ENCODE assay signal across 13 cellular contexts in the genomic region with DNA sequence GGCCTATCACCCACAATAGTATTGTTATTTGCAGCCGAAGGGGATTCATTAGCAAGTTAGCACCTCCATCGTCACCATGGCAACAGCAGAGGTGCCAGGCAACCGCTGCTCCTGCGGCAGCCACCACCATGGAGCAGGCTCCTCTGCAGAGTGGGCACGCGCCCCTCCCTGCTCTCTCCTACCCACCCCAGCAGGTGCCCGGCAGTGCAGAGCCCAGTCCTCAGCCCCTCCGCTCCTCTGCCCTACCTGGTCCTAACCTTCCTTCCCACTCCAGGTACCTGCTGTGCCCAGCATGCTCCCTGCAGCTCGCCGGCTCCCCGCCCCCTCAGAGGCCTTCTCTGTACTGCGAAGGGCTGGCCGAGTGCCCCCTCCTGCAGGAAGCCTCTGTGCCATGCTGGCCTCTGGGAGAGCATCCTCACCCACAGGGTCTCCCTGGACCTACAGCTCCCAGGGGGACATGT. TPM values are rescaled to one million over a fixed set of nuclear protein-coding genes. Genes with fewer than 3 reads are reported as not detected.
A peak's percentile ranks its signal among the peaks of the same experiment; 100 is the strongest.
DNase-seq lines count a peak whose midpoint lies in the region; ATAC-seq and TF ChIP-seq lines count a peak whose summit lies in the region.
"Had no signal": no experiment of that assay in that cellular context is flagged by ENCODE, and none has a peak within 500 bp of the region (broad histone marks: within the 10 kb centered on the region; RNA-seq: fewer than 3 reads in every experiment).

No MANE protein-coding gene starts in this region.

- no peaks in the 10 kb centered on the region for H4K20me1 ChIP-seq in OCI-LY7 (ENCODE audit: insufficient read depth, low read length)

- H3K4me3 ChIP-seq in heart left ventricle = no peak overlapping the region
- H3K4me3 ChIP-seq in heart right ventricle = no peak overlapping the region
- H3K4me3 ChIP-seq in OCI-LY7 (ENCODE audit: low read depth, low read length, poor library complexity, severe bottlenecking) = no peak overlapping the region
- H3K4me3 ChIP-seq: adrenal gland, PC-9, tibial artery had no signal

- TF ChIP-seq POLR2A in heart left ventricle (IDR thresholded peaks at IDR 0.05) = no peak

- intact Hi-C loops in heart left ventricle (cut with DNase I) (no loop called here), heart right ventricle (cut with DNase I) (no loop called here), OCI-LY7 (cut with micrococcal nuclease; ENCODE audit: unreplicated experiment) (no loop called here)

- peaks cover 0 to 15% (median 0%) of the 10 kb centered on the region in 9 donors for H3K27me3 ChIP-seq in heart left ventricle
- peaks cover 0 to 33% (median 0%) of the 10 kb centered on the region in 7 donors for H3K27me3 ChIP-seq in heart right ventricle
- H3K27me3 ChIP-seq: tibial artery had no signal

- 30 to 63% (median 58%) methylated on average over 2 to 13 of the region's 13 CpGs for WGBS in heart left ventricle, 4 donors
- 58 to 70% methylated on average over 13 of the region's 13 CpGs for WGBS in heart right ventricle, 2 donors

- peak overlapping the region in 1 of 12 donors; percentile 82 for H3K27ac ChIP-seq in heart left ventricle
- H3K27ac ChIP-seq in heart right ventricle = no peak overlapping the region
- H3K27ac ChIP-seq in OCI-LY7 (ENCODE audit: low read depth, low read length, poor library complexity, severe bottlenecking) = no peak overlapping the region
- H3K27ac ChIP-seq: adrenal gland, PC-9 had no signal

- no peaks in the 10 kb centered on the region for H3K79me2 ChIP-seq in OCI-LY7 (ENCODE audit: insufficient read depth, low read depth, low read length)

- no peaks in the 10 kb centered on the region for H3K9me3 Mint-ChIP-seq in osteocyte (ENCODE audit: unreplicated experiment)
- H3K9me3 Mint-ChIP-seq in type B pancreatic cell = no peaks in the 10 kb centered on the region
- H3K9me3 Mint-ChIP-seq in stimulated activated memory B cell treated with anti-CD40 and anti-IgM and Interleukin-4, amounts not matched to agents 10 μg/mL and 1 μg/mL and 100 μg/mL, for 72 hours = no peaks in the 10 kb centered on the region

- peak in 3 of 5 donors; percentile 10 to 58 (median 26) for DNase-seq in heart left ventricle
- no peak for DNase-seq in heart right ventricle
- DNase-seq in OCI-LY7 (ENCODE audit: low spot score) = peak; percentile 18
- DNase-seq in iPS-NIHi11 (ENCODE audit: low spot score) = peak; percentile 63
- DNase-seq in osteocyte (ENCODE audit: extremely low spot score, unreplicated experiment) = no peak
- no peak for DNase-seq in OCI-M1 (lab: John Stamatoyannopoulos, UW)
- DNase-seq in type B pancreatic cell (ENCODE audit: extremely low spot score, unreplicated experiment) = no peak
- DNase-seq: PC-9 had no signal

- CTCF ChIA-PET in OCI-LY7 (lab: Charles Lee; ENCODE audit: unreplicated experiment) = no interaction called here

- POLR2A ChIA-PET in OCI-LY7 (lab: Charles Lee) = no interaction called here

- H2AFZ ChIP-seq in OCI-LY7 (ENCODE audit: low read length) = no peak overlapping the region
- H2AFZ ChIP-seq: PC-9 had no signal

- H3K27ac Mint-ChIP-seq in osteocyte (ENCODE audit: unreplicated experiment) = no peak overlapping the region
- no peak overlapping the region for H3K27ac Mint-ChIP-seq in type B pancreatic cell
- no peak overlapping the region for H3K27ac Mint-ChIP-seq in stimulated activated memory B cell treated with anti-CD40 and anti-IgM and Interleukin-4, amounts not matched to agents 10 μg/mL and 1 μg/mL and 100 μg/mL, for 72 hours

- TF ChIP-seq CTCF in heart left ventricle (IDR thresholded peaks at IDR 0.05) (no peak), heart right ventricle (IDR thresholded peaks at IDR 0.05) (no peak), OCI-LY7 (conservative IDR thresholded peaks at IDR 0.05; ENCODE audit: low read length) (no peak), osteocyte (IDR thresholded peaks at IDR 0.05) (no peak), type B pancreatic cell (conservative IDR thresholded peaks at IDR 0.05) (no peak)

- H3K4me3 Mint-ChIP-seq in osteocyte (ENCODE audit: unreplicated experiment) (no peak overlapping the region), type B pancreatic cell (no peak overlapping the region)
- H3K4me3 Mint-ChIP-seq in stimulated activated memory B cell treated with anti-CD40 and anti-IgM and Interleukin-4, amounts not matched to agents 10 μg/mL and 1 μg/mL and 100 μg/mL, for 72 hours = no peak overlapping the region

- peaks cover 0 to 83% (median 37%) of the 10 kb centered on the region in 12 donors for H3K4me1 ChIP-seq in heart left ventricle
- peaks cover 10 to 87% (median 61%) of the 10 kb centered on the region in 9 donors for H3K4me1 ChIP-seq in heart right ventricle
- H3K4me1 ChIP-seq in OCI-LY7 (ENCODE audit: insufficient read depth, low read length, poor library complexity, severe bottlenecking) = peaks cover 6% of the 10 kb centered on the region

- ATAC-seq in heart left ventricle = no peak
- no peak for ATAC-seq in heart right ventricle
- ATAC-seq in stimulated activated memory B cell treated with anti-CD40 and anti-IgM and Interleukin-4, amounts not matched to agents 10 μg/mL and 1 μg/mL and 100 μg/mL, for 72 hours = no peak

- H3K9me3 ChIP-seq in heart left ventricle (no peaks in the 10 kb centered on the region), heart right ventricle (no peaks in the 10 kb centered on the region), OCI-LY7 (ENCODE audit: low read length) (no peaks in the 10 kb centered on the region)
- H3K9me3 ChIP-seq: adrenal gland, tibial artery had no signal

- H3K36me3 ChIP-seq in heart left ventricle (peaks cover 0 to 17% (median 5%) of the 10 kb centered on the region in 9 donors), heart right ventricle (peaks cover 0 to 29% (median 3%) of the 10 kb centered on the region in 9 donors), OCI-LY7 (ENCODE audit: insufficient read depth, low read length) (no peaks in the 10 kb centered on the region)
- H3K36me3 ChIP-seq: adrenal gland had no signal

- H3K36me3 Mint-ChIP-seq in osteocyte (ENCODE audit: unreplicated experiment) (no peaks in the 10 kb centered on the region), type B pancreatic cell (no peaks in the 10 kb centered on the region)
- no peaks in the 10 kb centered on the region for H3K36me3 Mint-ChIP-seq in stimulated activated memory B cell treated with anti-CD40 and anti-IgM and Interleukin-4, amounts not matched to agents 10 μg/mL and 1 μg/mL and 100 μg/mL, for 72 hours

- no peaks in the 10 kb centered on the region for H3K9me2 ChIP-seq in OCI-LY7 (ENCODE audit: insufficient read depth, low read length)

- H3K4me2 ChIP-seq in OCI-LY7 (ENCODE audit: low read length) = no peak overlapping the region
- H3K4me2 ChIP-seq: PC-9 had no signal

- H3K4me1 Mint-ChIP-seq in osteocyte (ENCODE audit: unreplicated experiment) = peaks cover 17% of the 10 kb centered on the region
- H3K4me1 Mint-ChIP-seq in type B pancreatic cell (ENCODE audit: unreplicated experiment) = peaks cover 5% of the 10 kb centered on the region
- peaks cover 22% of the 10 kb centered on the region for H3K4me1 Mint-ChIP-seq in stimulated activated memory B cell treated with anti-CD40 and anti-IgM and Interleukin-4, amounts not matched to agents 10 μg/mL and 1 μg/mL and 100 μg/mL, for 72 hours

- H3K27me3 Mint-ChIP-seq in osteocyte (ENCODE audit: unreplicated experiment) (no peaks in the 10 kb centered on the region), type B pancreatic cell (peaks cover 12% of the 10 kb centered on the region)
- H3K27me3 Mint-ChIP-seq in stimulated activated memory B cell treated with anti-CD40 and anti-IgM and Interleukin-4, amounts not matched to agents 10 μg/mL and 1 μg/mL and 100 μg/mL, for 72 hours = peaks cover 17% of the 10 kb centered on the region

- no TSS peak for BruUV-seq in OCI-LY7 (replicated peaks; lab: Mats Ljungman, UMichigan)

RNA-seq across cellular contexts. Expression of gene DUSP8, which starts 3.6 kb away (rescaled TPM):
- total RNA-seq in heart left ventricle = 10 to 100 TPM in 8 of 9 donors, 1 to 10 TPM in 1; 9.8 to 29.9 (median 17.1) TPM
- polyA plus RNA-seq in heart left ventricle = 10 to 100 TPM; 10.9 to 12.8 TPM
- total RNA-seq in heart right ventricle = 10 to 100 TPM; 10.4 to 53.5 (median 22.2) TPM
- 1 to 10 TPM; 5.9 to 7.7 TPM for polyA plus RNA-seq in heart right ventricle
- not detected in 2 replicates for total RNA-seq in OCI-LY7 (2014; rRNA removed; shearing (Covaris generic))
- not detected in 2 replicates for total RNA-seq in OCI-LY7 (2022)
- total RNA-seq in osteocyte = 5.4 and 7.7 TPM in 2 replicates
- 8.4 and 16.1 TPM in 2 replicates for total RNA-seq in type B pancreatic cell (ENCODE audit: low replicate concordance)

RNA-seq across cellular contexts. Expression of gene KRTAP5-1, which starts 16.6 kb away (rescaled TPM):
- not detected for total RNA-seq in heart left ventricle
- polyA plus RNA-seq in heart left ventricle = not detected
- total RNA-seq in heart right ventricle = not detected
- not detected for polyA plus RNA-seq in heart right ventricle
- not detected in 2 replicates for total RNA-seq in OCI-LY7 (2014; rRNA removed; shearing (Covaris generic))
- not detected in 2 replicates for total RNA-seq in OCI-LY7 (2022)
- not detected in 2 replicates for total RNA-seq in osteocyte
- not detected in 2 replicates for total RNA-seq in type B pancreatic cell (ENCODE audit: low replicate concordance)
- total RNA-seq: adrenal gland, HT1080, mononuclear cell, PC-9 had no signal

RNA-seq across cellular contexts. Expression of gene KRTAP5-2, which starts 29.6 kb away (rescaled TPM):
- total RNA-seq in heart left ventricle (not detected), heart right ventricle (not detected), OCI-LY7 (2022) (not detected in 2 replicates), osteocyte (not detected in 2 replicates), type B pancreatic cell (ENCODE audit: low replicate concordance) (not detected in 2 replicates)
- polyA plus RNA-seq in heart left ventricle (not detected), heart right ventricle (under 1 TPM in 1 of 2 donors, not detected in 1; 0.04 TPM)
- not detected in 2 replicates for total RNA-seq in OCI-LY7 (2014; rRNA removed; shearing (Covaris generic))
- total RNA-seq: adrenal gland, HT1080, mononuclear cell, PC-9 had no signal
- polyA plus RNA-seq: adrenal gland had no signal

RNA-seq across cellular contexts. Expression of gene KRTAP5-3, which starts 39.8 kb away (rescaled TPM):
- total RNA-seq in heart left ventricle = not detected
- not detected for polyA plus RNA-seq in heart left ventricle
- total RNA-seq in heart right ventricle = not detected
- not detected for polyA plus RNA-seq in heart right ventricle
- total RNA-seq in OCI-LY7 (2014; rRNA removed; shearing (Covaris generic)) = not detected in 2 replicates
- not detected in 2 replicates for total RNA-seq in OCI-LY7 (2022)
- not detected in 2 replicates for total RNA-seq in osteocyte
- not detected in 2 replicates for total RNA-seq in type B pancreatic cell (ENCODE audit: low replicate concordance)
- total RNA-seq: adrenal gland, HT1080, mononuclear cell, PC-9 had no signal
- polyA plus RNA-seq: adrenal gland had no signal

RNA-seq across cellular contexts. Expression of gene KRTAP5-4, which starts 53.5 kb away (rescaled TPM):
- total RNA-seq in heart left ventricle = not detected
- not detected for polyA plus RNA-seq in heart left ventricle
- not detected for total RNA-seq in heart right ventricle
- not detected for polyA plus RNA-seq in heart right ventricle
- total RNA-seq in OCI-LY7 (2014; rRNA removed; shearing (Covaris generic)) = not detected in 2 replicates
- total RNA-seq in OCI-LY7 (2022) = not detected in 2 replicates
- not detected in 2 replicates for total RNA-seq in osteocyte
- total RNA-seq in type B pancreatic cell (ENCODE audit: low replicate concordance) = not detected in 2 replicates
- total RNA-seq: adrenal gland, HT1080, mononuclear cell, PC-9 had no signal
- polyA plus RNA-seq: adrenal gland had no signal

Comparison
In these comparisons a context has a peak if more than half of its experiments do, and no peak if none do; other contexts are left out.
1. DNase-seq: peak in heart left ventricle (3 of 5), OCI-LY7 (single experiment) and iPS-NIHi11 (single experiment); none in heart right ventricle (0 of 2), osteocyte (single experiment), OCI-M1 (single experiment) and type B pancreatic cell (single experiment).